In the genomic region with DNA sequence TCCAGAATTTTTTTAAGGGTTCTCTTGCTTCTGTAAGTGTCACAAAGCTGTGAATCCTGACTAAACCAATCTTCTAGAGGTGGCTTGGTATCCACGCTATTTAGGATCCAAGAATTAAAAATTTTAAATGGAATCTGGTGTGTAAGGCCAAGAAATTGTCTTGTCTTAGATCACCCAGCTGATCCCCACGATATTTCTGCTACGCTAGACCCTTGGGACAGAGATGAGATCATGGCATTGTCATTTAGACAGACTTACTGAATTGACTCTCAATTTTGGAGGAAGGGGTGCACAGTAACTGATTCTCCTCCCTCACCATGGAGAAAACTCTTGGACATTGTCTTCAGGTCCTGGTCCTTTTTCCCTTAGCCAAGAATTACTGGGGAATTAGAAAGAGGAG, we compare ENCODE assay signal across 24 cellular contexts. TPM values are rescaled to one million over a fixed set of nuclear protein-coding genes. Genes with fewer than 3 reads are reported as not detected.
DNase-seq lines count a peak whose midpoint lies in the region; ATAC-seq, FAIRE-seq and TF ChIP-seq lines count a peak whose summit lies in the region.
"Had no signal": no experiment of that assay in that cellular context is flagged by ENCODE, and none has a peak within 500 bp of the region (broad histone marks: within the 10 kb centered on the region; RNA-seq: fewer than 3 reads in every experiment).

No MANE protein-coding gene starts in this region.

- H3K27me3 Mint-ChIP-seq in type B pancreatic cell = peaks cover 18% of the 10 kb centered on the region

- no peaks in the 10 kb centered on the region for H3K36me3 Mint-ChIP-seq in type B pancreatic cell
- H3K36me3 Mint-ChIP-seq: IgD-negative memory B cell; stimulated activated naive B cell treated with anti-CD40 and anti-IgM and Interleukin-4, amounts not matched to agents 10 μg/mL and 1 μg/mL and 100 μg/mL, for 72 hours had no signal

- no peak for TF ChIP-seq EP300 in A549 (IDR thresholded peaks at IDR 0.05)

- DNase-seq in NCI-H82 (lab: John Stamatoyannopoulos, UW) (peak; percentile 57), NCI-H82 treated with DMSO at 0.1 percent for 48 hours (lab: John Stamatoyannopoulos, UW; ENCODE audit: unreplicated experiment) (no peak), A549 (ENCODE audit: low read depth in 1 of 2, low spot score in 1 of 2) (no peak), Peyer's patch (no peak), upper lobe of right lung (no peak), brain microvascular endothelial cell (no peak), type B pancreatic cell (ENCODE audit: extremely low spot score, unreplicated experiment) (no peak)
- no peak for DNase-seq in effector memory CD4-positive, alpha-beta T cell
- DNase-seq: activated CD4-positive, alpha-beta T cell treated with anti-CD3 and anti-CD28 coated beads, Interleukin-2, amount 50 U/mL, for 1 hour; activated gamma-delta T cell treated with Interleukin-2 at 50 U/mL for 16 hours; BE2C; DMS153; H7; mammary epithelial cell; NCI-H2081 treated with DMSO at 0.1 percent for 48 hours; NCI-H526; PC-3; stimulated activated naive B cell treated with anti-CD40 and anti-IgM and Interleukin-4, amounts not matched to agents 10 μg/mL and 1 μg/mL and 100 μg/mL, for 72 hours; trophoblast cell had no signal

- TF ChIP-seq CTCF in A549 (IDR thresholded peaks at IDR 0.05) = no peak
- TF ChIP-seq CTCF in Peyer's patch (IDR thresholded peaks at IDR 0.05) = no peak
- TF ChIP-seq CTCF in upper lobe of right lung (IDR thresholded peaks at IDR 0.05) = no peak
- TF ChIP-seq CTCF in brain microvascular endothelial cell (IDR thresholded peaks at IDR 0.05; ENCODE audit: low read depth, low read length, missing control alignments) = no peak
- no peak for TF ChIP-seq CTCF in type B pancreatic cell (conservative IDR thresholded peaks at IDR 0.05)

- ATAC-seq in A549 = no peak
- ATAC-seq in upper lobe of right lung = no peak
- ATAC-seq: PC-3; stimulated activated naive B cell treated with anti-CD40 and anti-IgM and Interleukin-4, amounts not matched to agents 10 μg/mL and 1 μg/mL and 100 μg/mL, for 72 hours had no signal

- H3K4me2 ChIP-seq in A549 = peak overlapping the region; percentile 98

- no peak overlapping the region for H3K4me3 Mint-ChIP-seq in type B pancreatic cell
- H3K4me3 Mint-ChIP-seq: IgD-negative memory B cell; neural crest cell; stimulated activated naive B cell treated with anti-CD40 and anti-IgM and Interleukin-4, amounts not matched to agents 10 μg/mL and 1 μg/mL and 100 μg/mL, for 72 hours had no signal

- no peaks in the 10 kb centered on the region for H3K27me3 ChIP-seq in Peyer's patch
- H3K27me3 ChIP-seq in effector memory CD4-positive, alpha-beta T cell (replicated peaks; ENCODE audit: control insufficient read depth, insufficient read depth, low read length, poor library complexity, severe bottlenecking) = no peaks in the 10 kb centered on the region
- no peaks in the 10 kb centered on the region for H3K27me3 ChIP-seq in upper lobe of right lung
- no peaks in the 10 kb centered on the region for H3K27me3 ChIP-seq in brain microvascular endothelial cell (replicated peaks)

- H3K4me1 Mint-ChIP-seq in type B pancreatic cell (ENCODE audit: unreplicated experiment) = peaks cover 17% of the 10 kb centered on the region

- H3K36me3 ChIP-seq in Peyer's patch (no peaks in the 10 kb centered on the region), upper lobe of right lung (no peaks in the 10 kb centered on the region), brain microvascular endothelial cell (replicated peaks) (no peaks in the 10 kb centered on the region)
- no peaks in the 10 kb centered on the region for H3K36me3 ChIP-seq in effector memory CD4-positive, alpha-beta T cell (ENCODE audit: control insufficient read depth, insufficient read depth, low read length)
- H3K36me3 ChIP-seq: BE2C had no signal

- TF ChIP-seq RAD21 in A549 (conservative IDR thresholded peaks at IDR 0.05 in 1 of 2, IDR thresholded peaks at IDR 0.05 in 1 of 2) = no peak

- TF ChIP-seq POLR2A in A549 (IDR thresholded peaks at IDR 0.05; ENCODE audit: low read length) = no peak
- TF ChIP-seq POLR2A in Peyer's patch (IDR thresholded peaks at IDR 0.05) = no peak

- FAIRE-seq in A549 (lab: Jason Lieb, UNC) = no peak
- FAIRE-seq: bronchial epithelial cell had no signal

- CTCF ChIA-PET in A549 (lab: Yijun Ruan, JAX) = no interaction called here

- whole genome bisulfite sequencing in A549 (ENCODE audit: missing lambda C conversion rate) = 38% methylated on average over 3 of the region's 3 CpGs

- H3K4me3 ChIP-seq in A549 (peak overlapping the region; percentile 1; the same call in 1 of the 3 replicates), Peyer's patch (no peak overlapping the region), upper lobe of right lung (no peak overlapping the region), brain microvascular endothelial cell (ENCODE audit: low read depth, low read length) (no peak overlapping the region)
- H3K4me3 ChIP-seq in effector memory CD4-positive, alpha-beta T cell (ENCODE audit: insufficient read depth, low read depth, low read length, poor library complexity, severe bottlenecking) = peak overlapping the region; percentile 16

- no peak overlapping the region for H3K27ac Mint-ChIP-seq in type B pancreatic cell
- H3K27ac Mint-ChIP-seq: IgD-negative memory B cell; stimulated activated naive B cell treated with anti-CD40 and anti-IgM and Interleukin-4, amounts not matched to agents 10 μg/mL and 1 μg/mL and 100 μg/mL, for 72 hours had no signal

- in situ Hi-C loops in brain microvascular endothelial cell (cut with HindIII; ENCODE audit: low pct_ligation_motif_present, low sequenced_read_pairs) = no loop called here

- intact Hi-C loops in upper lobe of right lung (cut with DNase I) = no loop called here

- H3K9me3 Mint-ChIP-seq in type B pancreatic cell = no peaks in the 10 kb centered on the region
- H3K9me3 Mint-ChIP-seq: IgD-negative memory B cell; neural crest cell; stimulated activated naive B cell treated with anti-CD40 and anti-IgM and Interleukin-4, amounts not matched to agents 10 μg/mL and 1 μg/mL and 100 μg/mL, for 72 hours had no signal

- H3K27ac ChIP-seq in A549 = peak overlapping the region; percentile 78 to 88
- H3K27ac ChIP-seq in Peyer's patch = peak overlapping the region; percentile 6 to 43 (median 24)
- H3K27ac ChIP-seq in effector memory CD4-positive, alpha-beta T cell (ENCODE audit: insufficient read depth, low read length, poor library complexity, severe bottlenecking) = peak overlapping the region; percentile 78
- no peak overlapping the region for H3K27ac ChIP-seq in upper lobe of right lung
- H3K27ac ChIP-seq in brain microvascular endothelial cell = no peak overlapping the region
- H3K27ac ChIP-seq: 22Rv1, HL-60 had no signal

- POLR2A ChIA-PET in A549 (lab: Yijun Ruan, JAX) = no interaction called here

- H3K9me3 ChIP-seq in A549 (no peaks in the 10 kb centered on the region), Peyer's patch (no peaks in the 10 kb centered on the region), upper lobe of right lung (no peaks in the 10 kb centered on the region)
- no peaks in the 10 kb centered on the region for H3K9me3 ChIP-seq in effector memory CD4-positive, alpha-beta T cell (ENCODE audit: control insufficient read depth, low read length)
- H3K9me3 ChIP-seq: BE2C had no signal

- H3K4me1 ChIP-seq in A549 = peaks cover 55% of the 10 kb centered on the region
- H3K4me1 ChIP-seq in Peyer's patch = peaks cover 0 to 49% (median 10%) of the 10 kb centered on the region in 4 donors
- H3K4me1 ChIP-seq in effector memory CD4-positive, alpha-beta T cell (ENCODE audit: control insufficient read depth, insufficient read depth, low read length, poor library complexity, severe bottlenecking) = peaks cover 60% of the 10 kb centered on the region
- H3K4me1 ChIP-seq in upper lobe of right lung = peaks cover 30% of the 10 kb centered on the region
- H3K4me1 ChIP-seq: BE2C had no signal

TF ChIP-seq in A549, 52 proteins besides CTCF, POLR2A, EP300 and RAD21 (continues in another document):
- TF ChIP-seq, protein P1, sequence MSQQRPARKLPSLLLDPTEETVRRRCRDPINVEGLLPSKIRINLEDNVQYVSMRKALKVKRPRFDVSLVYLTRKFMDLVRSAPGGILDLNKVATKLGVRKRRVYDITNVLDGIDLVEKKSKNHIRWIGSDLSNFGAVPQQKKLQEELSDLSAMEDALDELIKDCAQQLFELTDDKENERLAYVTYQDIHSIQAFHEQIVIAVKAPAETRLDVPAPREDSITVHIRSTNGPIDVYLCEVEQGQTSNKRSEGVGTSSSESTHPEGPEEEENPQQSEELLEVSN (IDR thresholded peaks at IDR 0.05; ENCODE audit: borderline replicate concordance, low read depth) = no peak
- TF ChIP-seq HOXB5 (CRISPR knock-in tag; IDR thresholded peaks at IDR 0.05) (no peak), EHMT2 (IDR thresholded peaks at IDR 0.05; ENCODE audit: low read depth) (no peak), BHLHE40 (IDR thresholded peaks at IDR 0.05; ENCODE audit: low read depth, low read length) (no peak), MAZ (IDR thresholded peaks at IDR 0.05; ENCODE audit: borderline replicate concordance, low read depth, low read length) (no peak)
- TF ChIP-seq, protein P2, sequence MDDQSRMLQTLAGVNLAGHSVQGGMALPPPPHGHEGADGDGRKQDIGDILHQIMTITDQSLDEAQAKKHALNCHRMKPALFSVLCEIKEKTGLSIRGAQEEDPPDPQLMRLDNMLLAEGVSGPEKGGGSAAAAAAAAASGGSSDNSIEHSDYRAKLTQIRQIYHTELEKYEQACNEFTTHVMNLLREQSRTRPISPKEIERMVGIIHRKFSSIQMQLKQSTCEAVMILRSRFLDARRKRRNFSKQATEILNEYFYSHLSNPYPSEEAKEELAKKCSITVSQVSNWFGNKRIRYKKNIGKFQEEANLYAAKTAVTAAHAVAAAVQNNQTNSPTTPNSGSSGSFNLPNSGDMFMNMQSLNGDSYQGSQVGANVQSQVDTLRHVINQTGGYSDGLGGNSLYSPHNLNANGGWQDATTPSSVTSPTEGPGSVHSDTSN (IDR thresholded peaks at IDR 0.05) = no peak
- TF ChIP-seq, protein P3, sequence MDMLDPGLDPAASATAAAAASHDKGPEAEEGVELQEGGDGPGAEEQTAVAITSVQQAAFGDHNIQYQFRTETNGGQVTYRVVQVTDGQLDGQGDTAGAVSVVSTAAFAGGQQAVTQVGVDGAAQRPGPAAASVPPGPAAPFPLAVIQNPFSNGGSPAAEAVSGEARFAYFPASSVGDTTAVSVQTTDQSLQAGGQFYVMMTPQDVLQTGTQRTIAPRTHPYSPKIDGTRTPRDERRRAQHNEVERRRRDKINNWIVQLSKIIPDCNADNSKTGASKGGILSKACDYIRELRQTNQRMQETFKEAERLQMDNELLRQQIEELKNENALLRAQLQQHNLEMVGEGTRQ (IDR thresholded peaks at IDR 0.05) = no peak

RNA-seq across cellular contexts. Expression of a gene that starts 5.7 kb away (rescaled TPM):
- polyA plus RNA-seq in A549 (2011; rRNA removed) = 18.7 and 23.2 TPM in 2 replicates
- 1.9 and 2.6 TPM in 2 replicates for polyA plus RNA-seq in A549 (2012; cell fraction: cytosol; rRNA removed)
- polyA plus RNA-seq in A549 (2012; cell fraction: nucleus; rRNA removed) = 2.9 and 4.5 TPM in 2 replicates
- 5.8 to 6.8 TPM (median 6.4 TPM) in 3 replicates for polyA plus RNA-seq in A549 (2017; fragmentation: RNase III; extraction: RNeasy Plus Mini Kit Qiagen cat#74134 plus additional on column Dnase treatment)
- polyA minus RNA-seq in A549 (2011; rRNA and poly(A)+ RNA removed) = 47.3 and 56.1 TPM in 2 replicates
- 10 to 100 TPM; 13.1 to 26.8 (median 17.8) TPM for total RNA-seq in Peyer's patch
- total RNA-seq in upper lobe of right lung = 25.2 TPM
- 4.0 and 4.5 TPM in 2 replicates for total RNA-seq in type B pancreatic cell (ENCODE audit: low replicate concordance)
- total RNA-seq: bronchial epithelial cell, PC-3 had no signal
- polyA plus RNA-seq: mammary epithelial cell had no signal

Comparison
In these comparisons a context has a peak if more than half of its experiments do, and no peak if none do; other contexts are left out.
1. H3K27ac ChIP-seq: peak in A549 (2 of 2), Peyer's patch (4 of 4) and effector memory CD4-positive, alpha-beta T cell (single experiment); none in upper lobe of right lung (single experiment) and brain microvascular endothelial cell (single experiment).
2. H3K4me3 ChIP-seq: peak in A549 (single experiment) and effector memory CD4-positive, alpha-beta T cell (single experiment); none in Peyer's patch (0 of 4), upper lobe of right lung (single experiment) and brain microvascular endothelial cell (single experiment).